In genomic region chr20:49482621-49483017, GRCh38 we compare ENCODE assay signal across 8 cellular contexts. TPM values are rescaled to one million over a fixed set of nuclear protein-coding genes. Genes with fewer than 3 reads are reported as not detected.
A peak's percentile ranks its signal among the peaks of the same experiment; 100 is the strongest.
DNase-seq lines count a peak whose midpoint lies in the region; ATAC-seq, FAIRE-seq and TF ChIP-seq lines count a peak whose summit lies in the region.

Gene KCNB1 (minus strand): TSS chr20:49482668. CDS start chr20:49482480, 188 bp downstream.

- no peak within 1 kb of the TSS for H2AFZ ChIP-seq in HepG2 (ENCODE audit: low read length)

- peaks cover 37% of the 10 kb centered on the region for H3K27me3 Mint-ChIP-seq in HFFc6 (ENCODE audit: insufficient read depth)

- TF ChIP-seq CTCF in HFFc6 (IDR thresholded peaks at IDR 0.05) (peak; percentile 40), HepG2 (CRISPR knock-in tag; IDR thresholded peaks at IDR 0.05) (peak; percentile 26)

- ATAC-seq in HepG2 (peak; percentile 62), HG03135 (IDR thresholded peaks at IDR 0.05; ENCODE audit: unreplicated experiment) (no peak), GM21360 (IDR thresholded peaks at IDR 0.05; ENCODE audit: unreplicated experiment) (no peak)

- no TSS peak for BruUV-seq in HepG2 (replicated peaks; lab: Mats Ljungman, UMichigan)

- DNase-seq in HFFc6 (peak; percentile 8), dermis blood vessel endothelial cell (peak; percentile 44), HepG2 (ENCODE audit: low spot score) (peak; percentile 59), DMS153 (lab: John Stamatoyannopoulos, UW) (no peak)
- peak; percentile 13 to 17 for DNase-seq in activated CD4-positive, alpha-beta T cell treated with anti-CD3 and anti-CD28 coated beads for 24 hours (ENCODE audit: low read depth in 2 of 2)
- DNase-seq in stimulated activated CD8-positive, alpha-beta memory T cell treated with anti-CD3 and anti-CD28 coated beads, Interleukin-15, amount 100 ng/mL, for 1 hour (ENCODE audit: low read depth), result peak; percentile 2

- no peak within 1 kb of the TSS for H3K4me2 ChIP-seq in HepG2 (ENCODE audit: low read depth, low read length)

- no peaks in the 10 kb centered on the region for H3K9me3 ChIP-seq in HepG2 (ENCODE audit: low read length)

- H3K36me3 Mint-ChIP-seq in HFFc6 (ENCODE audit: low read depth), result no peaks in the 10 kb centered on the region

- H3K9me3 Mint-ChIP-seq in HFFc6, result no peaks in the 10 kb centered on the region

- FAIRE-seq in HepG2 (lab: Jason Lieb, UNC), result no peak

- POLR2A ChIA-PET in HepG2 (lab: Yijun Ruan, JAX), result no interaction called here

- H3K9ac ChIP-seq in HepG2 (ENCODE audit: insufficient read depth, low read depth, low read length), result no peak within 1 kb of the TSS

- H3K4me3 ChIP-seq in HepG2 (replicated peaks in 1 of 3; ENCODE audit: insufficient read depth in 1 of 3, low read depth in 2 of 3, low read length in 3 of 3), result no peak within 1 kb of the TSS

- H4K20me1 ChIP-seq in HepG2 (ENCODE audit: insufficient read depth, low read length), result peaks cover 30% of the 10 kb centered on the region; the same call in 1 of the 2 replicates

- TF ChIP-seq EP300 in HepG2 (IDR thresholded peaks at IDR 0.05; ENCODE audit: low read depth in 2 of 2, low read length in 2 of 2) (no peak), HepG2 (CRISPR knock-in tag; IDR thresholded peaks at IDR 0.05; ENCODE audit: borderline replicate concordance) (no peak)

- TF ChIP-seq RAD21 in HepG2 (CRISPR knock-in tag; IDR thresholded peaks at IDR 0.05), result peak; percentile 69

- peaks cover 4 to 36% of the 10 kb centered on the region in 2 experiments; a peak in 3 of 5 replicates for H3K27me3 ChIP-seq in HepG2 (ENCODE audit: control insufficient read depth in 1 of 2, insufficient read depth in 2 of 2, low read length in 2 of 2)

- H3K79me2 ChIP-seq in HepG2 (ENCODE audit: insufficient read depth, low read length), result no peaks in the 10 kb centered on the region

- 12% methylated on average over 31 of the region's 34 CpGs for WGBS in HepG2 (ENCODE audit: low lambda C conversion rate)

- 0 out of 2 replicates have a peak, but pooled peaks cover 5% of the 10 kb centered on the region for H3K4me1 Mint-ChIP-seq in HFFc6 (ENCODE audit: low read depth)

- in situ Hi-C loops in HepG2 (cut with HindIII; ENCODE audit: extremely low pct_ligation_motif_present, low pct_unique_long_range_greater_than_20kb), result loop anchor here (5.0 kb wide), 2 partner anchors 95 to 150 kb away; no protein-coding TSS in a partner anchor

- intact Hi-C loops in HepG2 (cut with micrococcal nuclease; ENCODE audit: unreplicated experiment), result loop anchor here (5.0 kb wide), 1 partner anchor 40 kb away; no protein-coding TSS in a partner anchor

- no peak within 1 kb of the TSS for H3K27ac ChIP-seq in HepG2 (ENCODE audit: extremely low read length, insufficient read depth, low read length)

- TF ChIP-seq POLR2A in HepG2 (IDR thresholded peaks at IDR 0.05; ENCODE audit: insufficient read depth in 1 of 2, low read depth in 2 of 2, low read length in 2 of 2), result no peak

- peaks cover 35% of the 10 kb centered on the region for H3K4me1 ChIP-seq in HepG2 (ENCODE audit: insufficient read depth, low read length)

- H3K4me3 Mint-ChIP-seq in HFFc6, result no peak within 1 kb of the TSS; the same call in 1 of the 2 replicates

- CTCF ChIA-PET in HepG2 (lab: Yijun Ruan, JAX; ENCODE audit: low intra/inter-chr PET ratio, low total read pairs), result interaction anchor here (1.4 to 9.6 kb wide), 2 partner anchors 26 to 149 kb away, joined by 4 to 159 read pairs; no protein-coding TSS in a partner anchor

- H3K36me3 ChIP-seq in HepG2 (replicated peaks in 1 of 2; ENCODE audit: control insufficient read depth in 1 of 2, insufficient read depth in 2 of 2, low read length in 2 of 2), result no peaks in the 10 kb centered on the region

- H3K27ac Mint-ChIP-seq in HFFc6, result no peak within 1 kb of the TSS

TF ChIP-seq in HepG2, 621 proteins besides CTCF, POLR2A, EP300 and RAD21 (continues in another document):
- 0 out of 2 replicates have a peak, but pooled peaks have one; percentile 59 for TF ChIP-seq ZNF678 (CRISPR knock-in tag; IDR thresholded peaks at IDR 0.05)
- TF ChIP-seq TERF1 (CRISPR knock-in tag; IDR thresholded peaks at IDR 0.05), result no peak
- TF ChIP-seq GRHL1 (CRISPR knock-in tag; conservative IDR thresholded peaks at IDR 0.05), result no peak
- TF ChIP-seq, protein P1, sequence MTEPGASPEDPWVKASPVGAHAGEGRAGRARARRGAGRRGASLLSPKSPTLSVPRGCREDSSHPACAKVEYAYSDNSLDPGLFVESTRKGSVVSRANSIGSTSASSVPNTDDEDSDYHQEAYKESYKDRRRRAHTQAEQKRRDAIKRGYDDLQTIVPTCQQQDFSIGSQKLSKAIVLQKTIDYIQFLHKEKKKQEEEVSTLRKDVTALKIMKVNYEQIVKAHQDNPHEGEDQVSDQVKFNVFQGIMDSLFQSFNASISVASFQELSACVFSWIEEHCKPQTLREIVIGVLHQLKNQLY (CRISPR knock-in tag; IDR thresholded peaks at IDR 0.05), result no peak
- TF ChIP-seq ZNF30 (CRISPR knock-in tag; IDR thresholded peaks at IDR 0.05), result 0 out of 2 replicates have a peak, but pooled peaks have one; percentile 31
- no peak for TF ChIP-seq YEATS4 (CRISPR knock-in tag; IDR thresholded peaks at IDR 0.05; ENCODE audit: borderline replicate concordance)

RNA-seq across cellular contexts. Expression of gene KCNB1, which starts in this region (rescaled TPM):
- 1 to 10 TPM in 1 of 6 experiments, under 1 TPM in 5; 0.05 to 1.2 (median 0.20) TPM for total RNA-seq in HFFc6 (2021; fragmentation: NEBNext Ultra II Directional; extraction: Animal tissue kit (Norgen Biotek cat#: 25700))
- under 0.01 TPM in 1 of 2 replicates, not detected in the other for total RNA-seq in dermis blood vessel endothelial cell
- total RNA-seq in HepG2 (2016; rRNA removed; fragmentation: Illumina TruSeq; extraction: Trizol), result 0.02 TPM in 1 of 2 replicates, not detected in the other
- not detected in 2 replicates for total RNA-seq in HepG2 (2016; cell fraction: cytosol; rRNA removed; fragmentation: Illumina TruSeq; extraction: Trizol; ENCODE audit: low read depth)
- total RNA-seq in HepG2 (2016; cell fraction: insoluble cytoplasmic fraction; rRNA removed; fragmentation: Illumina TruSeq; extraction: Trizol), result 0.04 TPM in 1 of 2 replicates, not detected in the other
- not detected in 2 replicates for total RNA-seq in HepG2 (2016; cell fraction: membrane; rRNA removed; fragmentation: Illumina TruSeq; extraction: Trizol)
- 0.09 TPM in 1 of 2 replicates, not detected in the other for total RNA-seq in HepG2 (2016; cell fraction: nucleus; rRNA removed; fragmentation: Illumina TruSeq; extraction: Trizol)
- polyA plus RNA-seq in HepG2 (2011; rRNA removed), result 0.01 TPM in 1 of 2 replicates, not detected in the other
- polyA plus RNA-seq in HepG2 (2011; cell fraction: cytosol; rRNA removed), result 0.03 TPM in 1 of 2 replicates, not detected in the other
- not detected in 2 replicates for polyA plus RNA-seq in HepG2 (2011; cell fraction: nucleus; rRNA removed)
- 0.05 and 0.09 TPM in 2 replicates for polyA plus RNA-seq in HepG2 (2012)
- not detected in 2 replicates for polyA plus RNA-seq in HepG2 (2016; cell fraction: cytosol; fragmentation: Illumina TruSeq; extraction: Trizol; ENCODE audit: low read depth)
- polyA plus RNA-seq in HepG2 (2016; cell fraction: insoluble cytoplasmic fraction; fragmentation: Illumina TruSeq; extraction: Trizol; ENCODE audit: low read depth), result not detected in 2 replicates
- not detected in 2 replicates for polyA plus RNA-seq in HepG2 (2016; cell fraction: membrane; fragmentation: Illumina TruSeq; extraction: Trizol; ENCODE audit: low read depth)
- polyA plus RNA-seq in HepG2 (2016; cell fraction: nucleus; fragmentation: Illumina TruSeq; extraction: Trizol; ENCODE audit: insufficient read depth, low read depth), result not detected in 2 replicates
- 0.16 TPM in 1 of 2 replicates, not detected in the other for polyA minus RNA-seq in HepG2 (2011; rRNA and poly(A)+ RNA removed; ENCODE audit: low replicate concordance)
- polyA minus RNA-seq in HepG2 (2011; cell fraction: cytosol; rRNA and poly(A)+ RNA removed), result not detected in 2 replicates
- under 0.01 TPM in 1 of 2 replicates, not detected in the other for polyA minus RNA-seq in HepG2 (2011; cell fraction: nucleus; rRNA and poly(A)+ RNA removed)

Comparison
In these comparisons a context has a peak if more than half of its experiments do, and no peak if none do; other contexts are left out.
1. Peak in DNase-seq in dermis blood vessel endothelial cell; RNA of the gene not detected or under 1 TPM.
2. Peak in DNase-seq and ATAC-seq in HepG2; RNA of the gene not detected or under 1 TPM.